In genomic region chr11:74288161-74288560, GRCh38 we compare ENCODE assay signal across 11 cellular contexts. TPM values are rescaled to one million over a fixed set of nuclear protein-coding genes. Genes with fewer than 3 reads are reported as not detected.
DNase-seq lines count a peak whose midpoint lies in the region; ATAC-seq and TF ChIP-seq lines count a peak whose summit lies in the region.
"Had no signal": no experiment of that assay in that cellular context is flagged by ENCODE, and none has a peak within 500 bp of the region (broad histone marks: within the 10 kb centered on the region; RNA-seq: fewer than 3 reads in every experiment).

No MANE protein-coding gene starts in this region.

- H3K27ac ChIP-seq in prostate gland = peak overlapping the region in 1 of 2 donors; percentile 37

- WGBS in prostate gland = 10% methylated on average over 1 of the region's 1 CpG

- BruUV-seq in Caco-2 (replicated peaks; lab: Mats Ljungman, UMichigan) = no TSS peak

- H3K4me3 ChIP-seq in Caco-2 (ENCODE audit: low read depth, low read length) = no peak overlapping the region
- no peak overlapping the region for H3K4me3 ChIP-seq in prostate gland

- H3K9me3 Mint-ChIP-seq in chondrocyte (ENCODE audit: low read depth) = peaks cover 3% of the 10 kb centered on the region
- H3K9me3 Mint-ChIP-seq in Caco-2 (ENCODE audit: unreplicated experiment) = no peaks in the 10 kb centered on the region
- H3K9me3 Mint-ChIP-seq: activated naive CD4-positive, alpha-beta T cell treated with anti-CD3 and anti-CD28 coated beads, Interleukin-2, amount 50 U/mL, for 24 hours had no signal

- H3K36me3 ChIP-seq in Caco-2 (ENCODE audit: control insufficient read depth, insufficient read depth, low read length) = no peaks in the 10 kb centered on the region
- no peaks in the 10 kb centered on the region for H3K36me3 ChIP-seq in prostate gland

- H3K4me1 Mint-ChIP-seq in chondrocyte (ENCODE audit: low read depth) (peaks cover 9% of the 10 kb centered on the region), Caco-2 (ENCODE audit: low read depth, unreplicated experiment) (no peaks in the 10 kb centered on the region)

- TF ChIP-seq POLR2A in prostate gland (IDR thresholded peaks at IDR 0.05) = no peak

- in situ Hi-C loops in Caki2 (cut with HindIII; ENCODE audit: low pct_unique_long_range_greater_than_20kb, low sequenced_read_pairs) = no loop called here

- H3K4me3 Mint-ChIP-seq in chondrocyte (ENCODE audit: unreplicated experiment) = no peak overlapping the region
- no peak overlapping the region for H3K4me3 Mint-ChIP-seq in Caco-2 (ENCODE audit: unreplicated experiment)
- H3K4me3 Mint-ChIP-seq: activated naive CD4-positive, alpha-beta T cell treated with anti-CD3 and anti-CD28 coated beads, Interleukin-2, amount 50 U/mL, for 24 hours had no signal

- H3K27me3 ChIP-seq in Caco-2 (replicated peaks; ENCODE audit: control insufficient read depth, insufficient read depth, low read length) (no peaks in the 10 kb centered on the region), prostate gland (replicated peaks; ENCODE audit: insufficient read depth) (no peaks in the 10 kb centered on the region)

- H3K36me3 Mint-ChIP-seq in chondrocyte (ENCODE audit: low read depth) (peaks cover under 1% of the 10 kb centered on the region), Caco-2 (ENCODE audit: insufficient read depth, unreplicated experiment) (no peaks in the 10 kb centered on the region)
- H3K36me3 Mint-ChIP-seq: activated naive CD4-positive, alpha-beta T cell treated with anti-CD3 and anti-CD28 coated beads, Interleukin-2, amount 50 U/mL, for 24 hours had no signal

- peak; percentile 38 for DNase-seq in Caki2 (ENCODE audit: low read depth)
- peak; percentile 96 for DNase-seq in LHCN-M2 (ENCODE audit: low read depth)
- DNase-seq in chondrocyte (ENCODE audit: low spot score) = no peak
- peak; percentile 93 for DNase-seq in non-pigmented ciliary epithelial cell (ENCODE audit: low read depth)
- DNase-seq in Caco-2 = no peak
- DNase-seq in prostate gland (ENCODE audit: low spot score) = no peak
- DNase-seq: NCI-H1694, T-helper 1 cell had no signal

- H3K4me1 ChIP-seq in Caco-2 = no peaks in the 10 kb centered on the region
- no peaks in the 10 kb centered on the region for H3K4me1 ChIP-seq in prostate gland (replicated peaks)

- H3K27ac Mint-ChIP-seq in chondrocyte (ENCODE audit: unreplicated experiment) = peak overlapping the region; percentile 62
- H3K27ac Mint-ChIP-seq in Caco-2 (ENCODE audit: unreplicated experiment) = no peak overlapping the region
- H3K27ac Mint-ChIP-seq: activated naive CD4-positive, alpha-beta T cell treated with anti-CD3 and anti-CD28 coated beads, Interleukin-2, amount 50 U/mL, for 24 hours had no signal

- CTCF ChIA-PET in Caco-2 (lab: Charles Lee) = interaction anchor here (0.7 kb wide), 1 partner anchor 92 kb away, joined by 4 read pairs; no protein-coding TSS in a partner anchor

- intact Hi-C loops in Caco-2 (cut with micrococcal nuclease; ENCODE audit: unreplicated experiment) = no loop called here
- intact Hi-C loops in prostate gland (cut with DNase I) = no loop called here

- ATAC-seq in HG03432 (IDR thresholded peaks at IDR 0.05; ENCODE audit: unreplicated experiment) (no peak), HG02970 (IDR thresholded peaks at IDR 0.05; ENCODE audit: low FRiP score, unreplicated experiment) (no peak)

- TF ChIP-seq CTCF in chondrocyte (IDR thresholded peaks at IDR 0.05) (no peak), Caco-2 (IDR thresholded peaks at IDR 0.05; ENCODE audit: insufficient read depth in 1 of 2, low read depth in 1 of 2, low read length in 1 of 2, severe bottlenecking in 1 of 2, unreplicated experiment in 1 of 2) (no peak), prostate gland (IDR thresholded peaks at IDR 0.05) (no peak)

- POLR2A ChIA-PET in Caco-2 (lab: Charles Lee) = no interaction called here

- H3K27me3 Mint-ChIP-seq in chondrocyte (ENCODE audit: low read depth) (no peaks in the 10 kb centered on the region), Caco-2 (ENCODE audit: insufficient read depth, unreplicated experiment) (peaks cover 8% of the 10 kb centered on the region)

- 0 out of 2 replicates have a peak, but pooled peaks cover 2% of the 10 kb centered on the region for H3K9me3 ChIP-seq in Caco-2
- no peaks in the 10 kb centered on the region for H3K9me3 ChIP-seq in prostate gland

RNA-seq across cellular contexts. Expression of gene P4HA3, which starts 23.3 kb away (rescaled TPM):
- 0.06 and 0.57 TPM in 2 replicates for total RNA-seq in Caki2 (2014; rRNA removed; shearing (Covaris generic); ENCODE audit: low replicate concordance)
- total RNA-seq in LHCN-M2 (2014; rRNA removed) (3.1 TPM in 2 replicates), chondrocyte (10.9 to 16.6 TPM (median 12.5 TPM) in 3 replicates), Caco-2 (2022) (0.42 TPM in 1 of 2 replicates, not detected in the other), prostate gland (1 to 10 TPM in 1 of 2 donors, under 1 TPM in 1; 0.80 to 1.9 TPM)
- polyA plus RNA-seq in LHCN-M2 (2012) = 1.4 TPM

Comparison
In these comparisons a context has a peak if more than half of its experiments do, and no peak if none do; other contexts are left out.
1. DNase-seq: peak in Caki2 (single experiment), LHCN-M2 (single experiment) and non-pigmented ciliary epithelial cell (single experiment); none in chondrocyte (single experiment), Caco-2 (0 of 2) and prostate gland (single experiment).